ENCODE assay signal across 8 cellular contexts in the genomic region with DNA sequence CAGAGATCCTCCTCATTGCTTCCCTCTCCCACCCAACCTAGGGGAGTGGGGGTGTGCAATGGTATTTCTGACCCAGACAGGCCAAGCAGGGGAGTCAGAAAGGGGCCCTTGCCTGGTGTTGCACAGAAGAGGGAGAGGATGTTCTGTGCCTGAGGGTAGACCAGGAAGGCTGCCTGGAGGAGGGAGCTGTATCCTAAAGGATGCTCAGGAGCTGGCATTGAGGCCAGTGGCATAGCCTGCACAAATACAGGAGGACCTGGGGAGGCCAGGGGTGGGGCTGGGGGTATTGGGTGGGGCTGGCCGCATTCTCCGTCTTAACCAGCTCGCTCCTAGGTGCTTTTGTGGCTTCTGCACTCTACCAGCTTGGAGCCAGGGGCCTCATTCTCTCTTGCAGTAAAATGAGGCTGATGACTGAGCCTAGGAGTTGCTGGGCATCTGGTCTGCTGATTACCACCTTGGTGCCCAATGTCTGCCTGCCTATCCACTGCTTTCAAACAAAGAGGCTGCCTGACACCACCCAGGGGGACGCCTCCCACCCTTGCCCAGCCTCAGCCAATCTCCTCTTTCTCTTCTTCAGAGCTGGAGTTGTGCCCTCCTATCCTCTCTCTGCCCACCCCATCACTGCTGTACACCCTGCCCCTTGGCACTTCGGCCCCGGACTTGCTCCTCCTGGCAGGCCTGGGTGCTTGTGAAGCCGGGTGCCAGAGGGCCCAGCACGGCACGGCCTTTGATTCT. TPM values are rescaled to one million over a fixed set of nuclear protein-coding genes. Genes with fewer than 3 reads are reported as not detected.
A peak's percentile ranks its signal among the peaks of the same experiment; 100 is the strongest.
DNase-seq lines count a peak whose midpoint lies in the region; ATAC-seq and TF ChIP-seq lines count a peak whose summit lies in the region.

No MANE protein-coding gene starts in this region.

- peaks cover 19% of the 10 kb centered on the region for H3K4me1 ChIP-seq in BLaER1
- H3K4me1 ChIP-seq in Loucy (ENCODE audit: insufficient read depth, low read length, poor library complexity, severe bottlenecking), result peaks cover 12% of the 10 kb centered on the region
- H3K4me1 ChIP-seq in foreskin keratinocyte, result no peaks in the 10 kb centered on the region

- peak overlapping the region in 3 of 10 donors; percentile 57 to 72 (median 62) for H3K27ac Mint-ChIP-seq in naive thymus-derived CD8-positive, alpha-beta T cell

- H3K9me2 ChIP-seq in Loucy (replicated peaks; ENCODE audit: low read depth, low read length), result no peaks in the 10 kb centered on the region

- H3K9me3 Mint-ChIP-seq in naive thymus-derived CD8-positive, alpha-beta T cell, result no peaks in the 10 kb centered on the region

- peak overlapping the region in 9 of 10 donors; percentile 34 to 96 (median 82) for H3K4me3 Mint-ChIP-seq in naive thymus-derived CD8-positive, alpha-beta T cell

- in situ Hi-C loops in brain microvascular endothelial cell (cut with HindIII; ENCODE audit: low pct_ligation_motif_present, low sequenced_read_pairs), result no loop called here

- H4K20me1 ChIP-seq in BLaER1 (peaks cover 11% of the 10 kb centered on the region), Loucy (ENCODE audit: insufficient read depth, low read length, poor library complexity, severe bottlenecking) (peaks cover 2% of the 10 kb centered on the region)

- POLR2A ChIA-PET in naive thymus-derived CD8-positive, alpha-beta T cell (lab: Charles Lee), result interaction anchor here (1.3 to 5.0 kb wide), 3 partner anchors 12 to 38 kb away, joined by 4 to 25 read pairs (median 8); a partner anchor contains a TSS

- no peak overlapping the region for H3K9ac ChIP-seq in BLaER1
- H3K9ac ChIP-seq in Loucy (ENCODE audit: low read depth, low read length, poor library complexity, severe bottlenecking), result peak overlapping the region; percentile 49

- peaks cover 0 to 27% (median 8%) of the 10 kb centered on the region in 5 donors for H3K27me3 Mint-ChIP-seq in naive thymus-derived CD8-positive, alpha-beta T cell

- peaks cover 6% of the 10 kb centered on the region; the same call in 1 of the 2 replicates for H3F3A ChIP-seq in Loucy (ENCODE audit: low read depth)

- H3K4me2 ChIP-seq in BLaER1 (peak overlapping the region; percentile 86; the same call in 1 of the 2 replicates), Loucy (ENCODE audit: low read depth, low read length, poor library complexity, severe bottlenecking) (peak overlapping the region; percentile 68)

- ATAC-seq in naive thymus-derived CD8-positive, alpha-beta T cell, result no peak
- ATAC-seq in HG02970 (IDR thresholded peaks at IDR 0.05; ENCODE audit: low FRiP score, unreplicated experiment) (no peak), foreskin keratinocyte (no peak)

- peaks cover 8% of the 10 kb centered on the region for H3K27me3 ChIP-seq in BLaER1
- H3K27me3 ChIP-seq in Loucy (ENCODE audit: insufficient read depth, low read length, poor library complexity, severe bottlenecking), result no peaks in the 10 kb centered on the region
- H3K27me3 ChIP-seq in brain microvascular endothelial cell (replicated peaks), result no peaks in the 10 kb centered on the region
- peaks cover 13% of the 10 kb centered on the region for H3K27me3 ChIP-seq in foreskin keratinocyte

- peaks cover 14 to 20% (median 18%) of the 10 kb centered on the region in 4 donors for H3K4me1 Mint-ChIP-seq in naive thymus-derived CD8-positive, alpha-beta T cell

- DNase-seq in brain microvascular endothelial cell, result no peak
- no peak for DNase-seq in naive thymus-derived CD8-positive, alpha-beta T cell
- no peak for DNase-seq in activated CD4-positive, CD25-positive, alpha-beta regulatory T cell treated with anti-CD3 and anti-CD28 coated beads, Interleukin-2, amount 50 U/mL, for 72 hours
- no peak for DNase-seq in NCI-H2171 (lab: John Stamatoyannopoulos, UW)
- DNase-seq in foreskin keratinocyte, result no peak

- no peak for TF ChIP-seq CTCF in Loucy (conservative IDR thresholded peaks at IDR 0.05; ENCODE audit: low read length)
- no peak for TF ChIP-seq CTCF in brain microvascular endothelial cell (IDR thresholded peaks at IDR 0.05; ENCODE audit: low read depth, low read length, missing control alignments)
- TF ChIP-seq CTCF in foreskin keratinocyte (conservative IDR thresholded peaks at IDR 0.05), result no peak

- H3K27ac ChIP-seq in BLaER1 (no peak overlapping the region), brain microvascular endothelial cell (no peak overlapping the region), foreskin keratinocyte (no peak overlapping the region)

- H3K36me3 Mint-ChIP-seq in naive thymus-derived CD8-positive, alpha-beta T cell, result peaks cover 0 to 2% (median 0%) of the 10 kb centered on the region in 3 donors

- no peaks in the 10 kb centered on the region for H3K79me2 ChIP-seq in Loucy (ENCODE audit: insufficient read depth, low read length)

- H3K36me3 ChIP-seq in BLaER1, result peaks cover 17% of the 10 kb centered on the region
- peaks cover 2% of the 10 kb centered on the region; the same call in 1 of the 2 replicates for H3K36me3 ChIP-seq in Loucy (ENCODE audit: insufficient read depth, low read length)
- H3K36me3 ChIP-seq in brain microvascular endothelial cell (replicated peaks), result peaks cover 5% of the 10 kb centered on the region

- H3K9me3 ChIP-seq in BLaER1 (no peaks in the 10 kb centered on the region), Loucy (ENCODE audit: insufficient read depth, low read depth, low read length) (no peaks in the 10 kb centered on the region)

- no peak overlapping the region for H2AFZ ChIP-seq in Loucy (ENCODE audit: low read length)

- H3K4me3 ChIP-seq in BLaER1 (no peak overlapping the region), Loucy (ENCODE audit: low read length, poor library complexity, severe bottlenecking) (no peak overlapping the region), brain microvascular endothelial cell (ENCODE audit: low read depth, low read length) (peak overlapping the region; percentile 60)

RNA-seq across cellular contexts. Expression of a gene that starts 4.6 kb away (rescaled TPM):
- total RNA-seq in naive thymus-derived CD8-positive, alpha-beta T cell, result 1 to 10 TPM in 1 of 2 experiments, under 1 TPM in 1; 0.39 to 1.2 TPM
- polyA plus RNA-seq in naive thymus-derived CD8-positive, alpha-beta T cell, result not detected
- total RNA-seq in foreskin keratinocyte, result 0.11 and 0.24 TPM in 2 replicates
- not detected in 2 replicates for polyA plus RNA-seq in foreskin keratinocyte

RNA-seq across cellular contexts. Expression of a gene that starts 8.4 kb away (rescaled TPM):
- 10 to 100 TPM; 10.6 to 10.7 TPM for total RNA-seq in naive thymus-derived CD8-positive, alpha-beta T cell
- polyA plus RNA-seq in naive thymus-derived CD8-positive, alpha-beta T cell, result 1 to 10 TPM; 6.3 to 6.5 (median 6.4) TPM
- total RNA-seq in foreskin keratinocyte, result 14.5 and 15.5 TPM in 2 replicates
- polyA plus RNA-seq in foreskin keratinocyte, result 7.7 and 8.9 TPM in 2 replicates

RNA-seq across cellular contexts. Expression of a gene that starts 13.0 kb away (rescaled TPM):
- total RNA-seq in naive thymus-derived CD8-positive, alpha-beta T cell, result 1,000 to 10,000 TPM; 1,656 to 1,664 TPM
- 1,000 to 10,000 TPM; 1,899 to 2,106 (median 2,080) TPM for polyA plus RNA-seq in naive thymus-derived CD8-positive, alpha-beta T cell
- total RNA-seq in foreskin keratinocyte, result 1,574 and 1,581 TPM in 2 replicates
- 2,220 and 2,246 TPM in 2 replicates for polyA plus RNA-seq in foreskin keratinocyte

RNA-seq across cellular contexts. Expression of a gene that starts 19.2 kb away (rescaled TPM):
- total RNA-seq in naive thymus-derived CD8-positive, alpha-beta T cell, result 1 to 10 TPM; 5.6 to 5.8 TPM
- polyA plus RNA-seq in naive thymus-derived CD8-positive, alpha-beta T cell, result 10 to 100 TPM in 1 of 3 donors, 1 to 10 TPM in 2; 4.2 to 14.3 (median 9.9) TPM
- total RNA-seq in foreskin keratinocyte, result 0.78 and 1.2 TPM in 2 replicates
- 0.82 and 1.2 TPM in 2 replicates for polyA plus RNA-seq in foreskin keratinocyte

RNA-seq across cellular contexts. Expression of a gene that starts 37.5 kb away (rescaled TPM):
- 1 to 10 TPM; 4.7 to 6.6 TPM for total RNA-seq in naive thymus-derived CD8-positive, alpha-beta T cell
- 1 to 10 TPM; 1.8 to 2.2 (median 1.9) TPM for polyA plus RNA-seq in naive thymus-derived CD8-positive, alpha-beta T cell
- 0.28 and 0.41 TPM in 2 replicates for total RNA-seq in foreskin keratinocyte
- 0.33 and 0.43 TPM in 2 replicates for polyA plus RNA-seq in foreskin keratinocyte
